ENCODE assay signal across 15 cellular contexts in the genomic region with DNA sequence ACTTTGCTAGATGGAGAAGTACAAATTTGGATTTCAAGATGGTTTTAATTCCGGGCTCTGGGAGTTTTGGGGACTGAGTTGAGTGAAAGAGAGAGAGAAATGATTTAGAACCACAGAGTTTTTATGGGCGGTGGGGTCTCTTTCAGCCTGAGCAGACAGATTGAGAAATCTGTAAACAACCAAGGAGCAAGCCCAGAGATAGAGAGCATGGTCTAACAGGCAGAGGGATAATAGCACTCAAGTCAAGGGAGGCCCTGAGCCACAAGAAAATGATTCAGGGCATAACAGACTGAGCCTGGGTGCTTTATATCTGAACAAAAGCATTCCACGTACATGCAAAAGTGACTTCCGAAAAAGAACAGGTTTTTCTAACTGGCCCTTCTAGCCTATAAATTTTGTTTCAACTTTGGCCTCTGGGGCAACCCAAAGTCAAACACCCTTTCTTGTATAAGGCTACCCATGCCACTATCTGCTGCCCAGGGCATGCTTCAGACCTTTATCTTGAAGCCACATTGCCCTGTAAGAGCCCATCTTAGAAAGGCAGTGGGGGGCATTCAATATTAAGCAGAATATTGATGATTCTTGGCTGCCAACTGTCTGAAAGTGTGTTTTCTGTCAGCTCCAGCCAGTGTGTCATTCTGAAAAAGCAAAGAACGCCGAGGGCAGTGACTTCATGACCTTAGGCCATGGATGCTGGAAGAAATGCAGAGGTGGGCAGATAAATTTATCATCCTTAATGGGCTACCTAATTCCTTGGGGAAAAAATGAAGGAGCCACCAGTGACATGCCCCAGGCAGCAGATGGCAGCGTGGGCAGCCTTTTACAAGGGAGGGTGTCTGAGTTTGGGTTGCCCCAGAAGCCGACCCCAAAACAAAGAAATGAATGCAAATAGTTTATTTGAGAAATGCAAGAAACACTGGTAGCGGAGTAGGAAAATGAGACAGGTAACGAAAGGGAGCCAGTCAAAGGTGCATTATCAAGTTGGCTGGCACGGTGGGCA.
A peak's percentile ranks its signal among the peaks of the same experiment; 100 is the strongest.
DNase-seq lines count a peak whose midpoint lies in the region; ATAC-seq, FAIRE-seq and TF ChIP-seq lines count a peak whose summit lies in the region.
"Had no signal": no experiment of that assay in that cellular context is flagged by ENCODE, and none has a peak within 500 bp of the region (broad histone marks: within the 10 kb centered on the region; RNA-seq: fewer than 3 reads in every experiment).

No MANE protein-coding gene starts in this region.

- peaks cover 5% of the 10 kb centered on the region for H3K9me3 Mint-ChIP-seq in activated CD8-positive, alpha-beta T cell treated with anti-CD3 and anti-CD28 coated beads for 36 hours
- no peaks in the 10 kb centered on the region for H3K9me3 Mint-ChIP-seq in activated CD8-positive, alpha-beta T cell treated with anti-CD3 and anti-CD28 coated beads, Interleukin-2, amount 10 ng/mL, durations not matched to agents 7 days and 5 days (ENCODE audit: insufficient read depth)
- peaks cover 24% of the 10 kb centered on the region for H3K9me3 Mint-ChIP-seq in progenitor cell of endocrine pancreas (ENCODE audit: low read depth)

- no peak overlapping the region for H2BK12ac ChIP-seq in H1 (ENCODE audit: low read depth, low read length)

- H3K4ac ChIP-seq in H1 (replicated peaks; ENCODE audit: insufficient read length, low read depth, low read length): no peak overlapping the region

- no peak for TF ChIP-seq CTCF in activated CD8-positive, alpha-beta T cell treated with anti-CD3 and anti-CD28 coated beads for 36 hours (IDR thresholded peaks at IDR 0.05)
- TF ChIP-seq CTCF in HFF-Myc (IDR thresholded peaks at IDR 0.05; ENCODE audit: low read depth, low read length, missing control alignments): peak; percentile 25
- peak in 2 of 3 experiments; percentile 27 to 37; a peak in 3 of 4 replicates for TF ChIP-seq CTCF in H1 (IDR thresholded peaks at IDR 0.05; ENCODE audit: control extremely low read depth in 1 of 3, insufficient read depth in 1 of 3, low read depth in 1 of 3, low read length in 3 of 3)
- peak; percentile 16 for TF ChIP-seq CTCF in progenitor cell of endocrine pancreas (IDR thresholded peaks at IDR 0.05; ENCODE audit: unreplicated experiment)

- POLR2A ChIA-PET in activated CD8-positive, alpha-beta T cell treated with anti-CD3 and anti-CD28 coated beads for 36 hours (lab: Charles Lee): no interaction called here
- POLR2A ChIA-PET in activated CD8-positive, alpha-beta T cell treated with anti-CD3 and anti-CD28 coated beads, Interleukin-2, amount 10 ng/mL, durations not matched to agents 7 days and 5 days (lab: Charles Lee): no interaction called here
- POLR2A ChIA-PET in H1 (lab: Charles Lee; ENCODE audit: partially characterized antibody): no interaction called here

- H3K4me1 ChIP-seq in H1 (replicated peaks in 1 of 4; ENCODE audit: control insufficient read depth in 3 of 4, insufficient read depth in 4 of 4, low read length in 3 of 4): no peaks in the 10 kb centered on the region

- H3K79me1 ChIP-seq in H1 (ENCODE audit: low read depth, low read length): no peaks in the 10 kb centered on the region

- TF ChIP-seq RAD21 in H1 (IDR thresholded peaks at IDR 0.05 in 1 of 2, conservative IDR thresholded peaks at IDR 0.05 in 1 of 2; ENCODE audit: low read depth in 2 of 2, low read length in 2 of 2): peak; percentile 61 to 66

- H3K27me3 Mint-ChIP-seq in activated CD8-positive, alpha-beta T cell treated with anti-CD3 and anti-CD28 coated beads for 36 hours: no peaks in the 10 kb centered on the region
- no peaks in the 10 kb centered on the region for H3K27me3 Mint-ChIP-seq in activated CD8-positive, alpha-beta T cell treated with anti-CD3 and anti-CD28 coated beads, Interleukin-2, amount 10 ng/mL, durations not matched to agents 7 days and 5 days (ENCODE audit: low read depth)
- H3K27me3 Mint-ChIP-seq in progenitor cell of endocrine pancreas: no peaks in the 10 kb centered on the region
- H3K27me3 Mint-ChIP-seq: B cell had no signal

- no peak overlapping the region for H3K23ac ChIP-seq in H1 (ENCODE audit: insufficient read length)

- no peak overlapping the region for H3K4me3 Mint-ChIP-seq in activated CD8-positive, alpha-beta T cell treated with anti-CD3 and anti-CD28 coated beads for 36 hours
- no peak overlapping the region for H3K4me3 Mint-ChIP-seq in activated CD8-positive, alpha-beta T cell treated with anti-CD3 and anti-CD28 coated beads, Interleukin-2, amount 10 ng/mL, durations not matched to agents 7 days and 5 days
- no peak overlapping the region for H3K4me3 Mint-ChIP-seq in progenitor cell of endocrine pancreas (ENCODE audit: low read depth)

- H4K8ac ChIP-seq in H1 (ENCODE audit: extremely low read depth, insufficient read depth, low read length): no peak overlapping the region

- H4K5ac ChIP-seq in H1 (ENCODE audit: insufficient read length, low read depth, low read length): no peak overlapping the region

- no peaks in the 10 kb centered on the region for H3K79me2 ChIP-seq in H1 (ENCODE audit: control insufficient read depth in 1 of 2, insufficient read depth in 2 of 2, low read length in 2 of 2)

- no peaks in the 10 kb centered on the region for H3K27me3 ChIP-seq in H1 (replicated peaks in 1 of 4; ENCODE audit: control insufficient read depth in 3 of 4, extremely low read depth in 1 of 4, insufficient read depth in 3 of 4, low read length in 3 of 4)
- H3K27me3 ChIP-seq: gastroesophageal sphincter had no signal

- H2BK20ac ChIP-seq in H1 (ENCODE audit: low read length): no peak overlapping the region

- peaks cover 2% of the 10 kb centered on the region for H3K36me3 Mint-ChIP-seq in activated CD8-positive, alpha-beta T cell treated with anti-CD3 and anti-CD28 coated beads for 36 hours (ENCODE audit: low read depth)
- no peaks in the 10 kb centered on the region for H3K36me3 Mint-ChIP-seq in activated CD8-positive, alpha-beta T cell treated with anti-CD3 and anti-CD28 coated beads, Interleukin-2, amount 10 ng/mL, durations not matched to agents 7 days and 5 days (ENCODE audit: low read depth)
- peaks cover 1% of the 10 kb centered on the region for H3K36me3 Mint-ChIP-seq in progenitor cell of endocrine pancreas (ENCODE audit: insufficient read depth)

- intact Hi-C loops in activated CD8-positive, alpha-beta T cell treated with anti-CD3 and anti-CD28 coated beads for 36 hours (cut with micrococcal nuclease): no loop called here
- intact Hi-C loops in left ventricle myocardium superior (cut with micrococcal nuclease): no loop called here

- H2BK15ac ChIP-seq in H1 (ENCODE audit: low read length): no peak overlapping the region

- TF ChIP-seq EP300 in H1 (IDR thresholded peaks at IDR 0.05; ENCODE audit: borderline replicate concordance in 1 of 2, low read depth in 2 of 2, low read length in 2 of 2): no peak

- H2AFZ ChIP-seq in H1 (ENCODE audit: low read length): no peak overlapping the region

- DNase-seq in activated CD8-positive, alpha-beta T cell treated with anti-CD3 and anti-CD28 coated beads for 36 hours: no peak
- DNase-seq in activated CD8-positive, alpha-beta T cell treated with anti-CD3 and anti-CD28 coated beads, Interleukin-2, amount 10 ng/mL, durations not matched to agents 7 days and 5 days: no peak
- DNase-seq in HFF-Myc (ENCODE audit: extremely low read depth, low read depth) (no peak), H1 (ENCODE audit: low read depth in 1 of 2, low spot score in 2 of 2) (no peak), progenitor cell of endocrine pancreas (ENCODE audit: low spot score, unreplicated experiment) (no peak), ecto neural progenitor cell (ENCODE audit: low spot score) (no peak), left ventricle myocardium superior (no peak)
- no peak for DNase-seq in activated CD4-positive, alpha-beta T cell treated with anti-CD3 and anti-CD28 coated beads, Interleukin-2, amount 50 U/mL, for 1 hour
- DNase-seq: amniotic stem cell, dorsolateral prefrontal cortex, NCI-H1417 treated with DMSO at 0.1 percent for 48 hours had no signal

- no peak overlapping the region for H3K27ac ChIP-seq in H1 (ENCODE audit: low read depth, low read length)
- H3K27ac ChIP-seq: dorsolateral prefrontal cortex, gastroesophageal sphincter had no signal

- H3K36me3 ChIP-seq in H1 (ENCODE audit: control insufficient read depth in 2 of 4, insufficient read depth in 4 of 4, low read length in 3 of 4): no peaks in the 10 kb centered on the region
- H3K36me3 ChIP-seq: gastroesophageal sphincter had no signal

- H3K14ac ChIP-seq in H1 (ENCODE audit: insufficient read length): no peak overlapping the region

- H4K91ac ChIP-seq in H1 (replicated peaks; ENCODE audit: insufficient read length, low read length): no peak overlapping the region

- no peak overlapping the region for H3K4me2 ChIP-seq in H1 (ENCODE audit: insufficient read depth in 1 of 2, low read depth in 2 of 2, low read length in 2 of 2)

- peak overlapping the region; percentile 14 for H3K27ac Mint-ChIP-seq in activated CD8-positive, alpha-beta T cell treated with anti-CD3 and anti-CD28 coated beads for 36 hours
- no peak overlapping the region for H3K27ac Mint-ChIP-seq in activated CD8-positive, alpha-beta T cell treated with anti-CD3 and anti-CD28 coated beads, Interleukin-2, amount 10 ng/mL, durations not matched to agents 7 days and 5 days
- no peak overlapping the region for H3K27ac Mint-ChIP-seq in progenitor cell of endocrine pancreas

- no peak for FAIRE-seq in H1 (lab: Jason Lieb, UNC)
- FAIRE-seq: G401.6 had no signal

- no peak for ATAC-seq in activated CD8-positive, alpha-beta T cell treated with anti-CD3 and anti-CD28 coated beads for 36 hours
- no peak for ATAC-seq in activated CD8-positive, alpha-beta T cell treated with anti-CD3 and anti-CD28 coated beads, Interleukin-2, amount 10 ng/mL, durations not matched to agents 7 days and 5 days
- ATAC-seq in left ventricle myocardium superior: no peak
- ATAC-seq: gastroesophageal sphincter, Right ventricle myocardium inferior had no signal

- CTCF ChIA-PET in activated CD8-positive, alpha-beta T cell treated with anti-CD3 and anti-CD28 coated beads for 36 hours (lab: Charles Lee): interaction anchor here (1.4 kb wide), 1 partner anchor 13 kb away, joined by 3 read pairs; no protein-coding TSS in a partner anchor
- CTCF ChIA-PET in activated CD8-positive, alpha-beta T cell treated with anti-CD3 and anti-CD28 coated beads, Interleukin-2, amount 10 ng/mL, durations not matched to agents 7 days and 5 days (lab: Charles Lee): interaction anchor here (1.5 to 1.8 kb wide), 2 partner anchors 130 to 198 kb away, joined by 4 to 5 read pairs; no protein-coding TSS in a partner anchor
- CTCF ChIA-PET in H1 (lab: Charles Lee; ENCODE audit: partially characterized antibody): no interaction called here

- no peak overlapping the region for H3K56ac ChIP-seq in H1 (replicated peaks; ENCODE audit: insufficient read length, low read depth, low read length)

- H3K9ac ChIP-seq in H1 (replicated peaks in 1 of 4; ENCODE audit: extremely low read depth in 1 of 4, low read depth in 3 of 4, low read length in 3 of 4): no peak overlapping the region

- H2AK5ac ChIP-seq in H1 (ENCODE audit: low read depth, low read length): no peak overlapping the region

- H3K4me1 Mint-ChIP-seq in activated CD8-positive, alpha-beta T cell treated with anti-CD3 and anti-CD28 coated beads for 36 hours (ENCODE audit: low read depth): peaks cover 45% of the 10 kb centered on the region
- peaks cover 20% of the 10 kb centered on the region for H3K4me1 Mint-ChIP-seq in activated CD8-positive, alpha-beta T cell treated with anti-CD3 and anti-CD28 coated beads, Interleukin-2, amount 10 ng/mL, durations not matched to agents 7 days and 5 days (ENCODE audit: low read depth)
- peaks cover 16% of the 10 kb centered on the region for H3K4me1 Mint-ChIP-seq in progenitor cell of endocrine pancreas (ENCODE audit: low read depth)

- H2BK5ac ChIP-seq in H1 (ENCODE audit: low read depth, low read length): no peak overlapping the region

- H3K4me3 ChIP-seq in HFF-Myc (replicated peaks; ENCODE audit: low read depth, low read length) (no peak overlapping the region), H1 (ENCODE audit: extremely low read depth in 1 of 4, insufficient read depth in 2 of 4, low read depth in 3 of 4, low read length in 4 of 4) (no peak overlapping the region)
- H3K4me3 ChIP-seq: dorsolateral prefrontal cortex, gastroesophageal sphincter had no signal

- H4K20me1 ChIP-seq in H1 (replicated peaks in 1 of 2; ENCODE audit: control insufficient read depth in 1 of 2, insufficient read depth in 2 of 2, low read length in 2 of 2): no peaks in the 10 kb centered on the region

- H3K9me3 ChIP-seq in H1 (ENCODE audit: insufficient read depth in 2 of 2, low read depth in 1 of 2, low read length in 1 of 2): no peaks in the 10 kb centered on the region
- H3K9me3 ChIP-seq: gastroesophageal sphincter had no signal

- no peak overlapping the region for H3K18ac ChIP-seq in H1 (ENCODE audit: extremely low read depth, low read length)

- 80% methylated on average over 11 of the region's 11 CpGs; no CpG with 5 or more reads in 1 of the 2 experiments for WGBS in H1 (ENCODE audit: extremely low coverage in 1 of 2, insufficient coverage in 1 of 2, insufficient read length in 1 of 2, insufficient replicate concordance in 2 of 2, low coverage in 1 of 2, low lambda C conversion rate in 2 of 2, missing lambda C conversion rate in 1 of 2), 2 experiments

- no peak overlapping the region for H2BK120ac ChIP-seq in H1 (replicated peaks; ENCODE audit: low read depth, low read length)

- no peaks in the 10 kb centered on the region for H3K23me2 ChIP-seq in H1 (ENCODE audit: low read depth, low read length)

- no peak for TF ChIP-seq POLR2A in H1 (IDR thresholded peaks at IDR 0.05; ENCODE audit: control extremely low read depth in 1 of 2, low read depth in 2 of 2, low read length in 2 of 2)
